In the genomic region with DNA sequence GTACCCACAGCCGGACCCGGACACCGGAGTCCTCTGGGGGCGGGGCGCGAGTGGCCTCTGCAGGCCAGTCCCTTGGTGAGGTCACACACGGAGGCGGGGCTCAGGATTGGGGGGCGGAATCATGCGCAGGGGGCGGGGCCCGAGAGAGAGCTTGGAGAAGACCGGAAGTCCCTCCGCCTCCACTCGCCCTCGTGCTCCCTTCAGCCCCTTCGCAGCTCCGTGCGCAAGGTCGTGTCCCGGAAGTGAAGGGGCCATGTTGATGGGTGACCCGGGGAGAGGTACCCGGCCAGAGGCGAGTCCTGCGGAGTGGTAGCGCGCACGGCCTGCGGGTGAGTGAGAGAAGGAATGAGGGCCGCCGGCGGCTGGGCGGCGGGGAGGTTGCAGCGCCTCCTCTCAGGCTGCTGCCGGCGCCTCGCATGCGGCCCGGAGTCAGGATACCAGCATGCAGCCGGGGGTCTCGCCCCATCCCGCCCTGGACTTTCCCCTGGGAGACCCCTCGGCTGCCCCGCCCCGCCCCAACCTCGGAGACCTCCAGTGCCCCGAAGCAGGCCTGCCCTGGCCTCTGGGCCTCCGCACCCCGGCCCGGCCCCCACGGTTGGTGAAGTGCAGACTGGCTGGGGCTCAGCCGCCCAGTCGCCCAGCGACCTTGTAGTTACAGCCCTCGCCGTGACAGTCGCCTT, we compare ENCODE assay signal across 8 cellular contexts.
DNase-seq lines count a peak whose midpoint lies in the region; ATAC-seq and TF ChIP-seq lines count a peak whose summit lies in the region.

A gene (plus strand): TSS at position 182 of the 680 bp plus-strand sequence. CDS start 9,005 bp downstream, outside the sequence.

- no peak; the same call in 1 of the 2 replicates for TF ChIP-seq CTCF in AG09319 (IDR thresholded peaks at IDR 0.05; ENCODE audit: low read depth, low read length)
- TF ChIP-seq CTCF in choroid plexus epithelial cell (conservative IDR thresholded peaks at IDR 0.05; ENCODE audit: low read depth, low read length), result no peak

- ATAC-seq in GM19025 (IDR thresholded peaks at IDR 0.05; ENCODE audit: low read depth, unreplicated experiment) (peak; percentile 95), HG03280 (IDR thresholded peaks at IDR 0.05; ENCODE audit: unreplicated experiment) (peak; percentile 83)

- peak within 1 kb of the TSS; percentile 92 for H3K4me3 ChIP-seq in choroid plexus epithelial cell (ENCODE audit: low read depth, low read length)

- DNase-seq in AG09319 (ENCODE audit: extremely low read depth, low read depth) (peak; percentile 87), NCI-H510A (lab: John Stamatoyannopoulos, UW) (peak; percentile 92), choroid plexus epithelial cell (ENCODE audit: low read depth) (peak; percentile 95), kidney glomerular epithelial cell (lab: John Stamatoyannopoulos, UW) (peak; percentile 84)
- peak; percentile 89 to 93 for DNase-seq in activated CD4-positive, alpha-beta T cell treated with anti-CD3 and anti-CD28 coated beads for 24 hours (ENCODE audit: low read depth in 2 of 2)
- peak; percentile 74 to 88 for DNase-seq in stimulated activated CD4-positive, alpha-beta T cell treated with anti-CD3 and anti-CD28 coated beads, Interleukin-1b, Interleukin-23, amount 100 ng/mL, for 1 hour (ENCODE audit: low read depth in 2 of 2)

Comparison
In these comparisons a context has a peak if more than half of its experiments do, and no peak if none do; other contexts are left out.
1. Peak in every context shown above with its lines: DNase-seq, ATAC-seq and H3K4me3 ChIP-seq.